13 cellular contexts compared by ENCODE assay signal in the genomic region with DNA sequence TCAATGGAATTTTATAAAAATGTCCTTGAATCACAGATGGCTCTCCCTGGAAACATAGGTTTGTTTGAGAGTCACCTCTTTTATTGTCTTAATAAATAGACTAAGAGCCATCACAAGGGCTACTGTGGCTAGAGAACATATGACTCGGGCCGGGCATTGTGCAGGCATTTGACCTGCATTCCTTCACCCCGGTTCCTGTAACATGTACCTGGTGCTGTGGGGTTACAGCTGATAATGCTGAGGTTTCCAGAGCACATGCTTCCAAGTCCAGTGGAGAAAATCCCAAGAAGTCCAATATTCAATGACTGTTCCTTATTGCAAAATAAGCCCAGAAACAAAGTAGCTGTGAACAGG.
A peak's percentile ranks its signal among the peaks of the same experiment; 100 is the strongest.
DNase-seq lines count a peak whose midpoint lies in the region; FAIRE-seq and TF ChIP-seq lines count a peak whose summit lies in the region.
"Had no signal": no experiment of that assay in that cellular context is flagged by ENCODE, and none has a peak within 500 bp of the region (broad histone marks: within the 10 kb centered on the region; RNA-seq: fewer than 3 reads in every experiment).

No MANE protein-coding gene starts in this region.

- no peaks in the 10 kb centered on the region for H3K27me3 ChIP-seq in MM.1S (replicated peaks; ENCODE audit: insufficient read depth, low read length)
- no peaks in the 10 kb centered on the region for H3K27me3 ChIP-seq in endocrine pancreas (ENCODE audit: control insufficient read depth, insufficient read depth, low read length)
- no peaks in the 10 kb centered on the region for H3K27me3 ChIP-seq in muscle layer of colon (ENCODE audit: control insufficient read depth in 1 of 2, insufficient read depth in 2 of 2, low read length in 2 of 2)

- H3K4me3 ChIP-seq in MM.1S (ENCODE audit: low read length) (0 out of 2 replicates have a peak overlapping the region, but pooled peaks have one; percentile 19), endocrine pancreas (ENCODE audit: control insufficient read depth, insufficient read depth, low read length) (peak overlapping the region; percentile 11), muscle layer of colon (ENCODE audit: low read depth in 1 of 2, low read length in 2 of 2) (peak overlapping the region in 1 of 2 donors; percentile 41)

- peak overlapping the region; percentile 81; the same call in 1 of the 2 replicates for H3K27ac ChIP-seq in MM.1S (ENCODE audit: low read length)
- peak overlapping the region; percentile 90 for H3K27ac ChIP-seq in muscle layer of colon (ENCODE audit: low read depth, low read length)
- peak overlapping the region; percentile 60 for H3K27ac ChIP-seq in substantia nigra (ENCODE audit: low read depth, low read length, poor library complexity, severe bottlenecking)

- H3K4me2 ChIP-seq in MM.1S (ENCODE audit: low read depth, low read length), result peak overlapping the region; percentile 85

- H3K79me2 ChIP-seq in MM.1S (ENCODE audit: low read length), result 0 out of 2 replicates have a peak, but pooled peaks cover 3% of the 10 kb centered on the region

- no peak for FAIRE-seq in HTR-8/SVneo (lab: Jason Lieb, UNC)
- FAIRE-seq: bronchial epithelial cell had no signal

- H3K9me2 ChIP-seq in MM.1S (replicated peaks; ENCODE audit: insufficient read depth, low read length), result no peaks in the 10 kb centered on the region

- H2AFZ ChIP-seq in MM.1S (ENCODE audit: low read length), result 0 out of 2 replicates have a peak overlapping the region, but pooled peaks have one; percentile 23

- H3F3A ChIP-seq in MM.1S (ENCODE audit: insufficient read depth, low read length), result peaks cover 40% of the 10 kb centered on the region

- H3K9me3 ChIP-seq in MM.1S (replicated peaks; ENCODE audit: insufficient read depth, low read length), result no peaks in the 10 kb centered on the region
- no peaks in the 10 kb centered on the region for H3K9me3 ChIP-seq in endocrine pancreas (ENCODE audit: control insufficient read depth, low read length)
- H3K9me3 ChIP-seq in muscle layer of colon (ENCODE audit: low read length), result no peaks in the 10 kb centered on the region

- H3K4me1 ChIP-seq in MM.1S (ENCODE audit: low read length) (peaks cover 46% of the 10 kb centered on the region), endocrine pancreas (ENCODE audit: control insufficient read depth, insufficient read depth, low read length) (peaks cover 14% of the 10 kb centered on the region), muscle layer of colon (ENCODE audit: insufficient read depth, low read length) (peaks cover 63% of the 10 kb centered on the region)

- DNase-seq in MM.1S (no peak), substantia nigra (lab: John Stamatoyannopoulos, UW) (peak in 1 of 49 donors; percentile 41), SKM-1 treated with dmso at 0.1 percent for 144 hours (lab: John Stamatoyannopoulos, UW; ENCODE audit: unreplicated experiment) (no peak), HTR-8/SVneo (ENCODE audit: insufficient read length, low spot score) (no peak), HuH-7.5 (ENCODE audit: low spot score) (no peak)
- no peak for DNase-seq in activated CD4-positive, alpha-beta T cell treated with anti-CD3 and anti-CD28 coated beads, Interleukin-2, amount 50 U/mL, for 48 hours
- DNase-seq: NCI-H187; NCI-H510A; OCI-M1; stimulated activated naive CD4-positive, alpha-beta T cell treated with Interleukin-2 at 50 U/mL for 16 hours had no signal

- H4K20me1 ChIP-seq in MM.1S (ENCODE audit: insufficient read depth, low read length), result no peaks in the 10 kb centered on the region

- H3K36me3 ChIP-seq in MM.1S (replicated peaks; ENCODE audit: insufficient read depth, low read length) (no peaks in the 10 kb centered on the region), endocrine pancreas (ENCODE audit: control insufficient read depth, insufficient read depth, low read length) (no peaks in the 10 kb centered on the region), muscle layer of colon (ENCODE audit: insufficient read depth, low read length) (no peaks in the 10 kb centered on the region)

- no peak for TF ChIP-seq CTCF in MM.1S (IDR thresholded peaks at IDR 0.05; ENCODE audit: low read length)

- H3K9ac ChIP-seq in MM.1S (ENCODE audit: low read length) (peak overlapping the region; percentile 46; the same call in 1 of the 2 replicates), endocrine pancreas (ENCODE audit: control insufficient read depth, insufficient read depth, low read length) (no peak overlapping the region), muscle layer of colon (ENCODE audit: low read length) (no peak overlapping the region)
